Comparison of ENCODE assay signal across 1 cellular context in the genomic region with DNA sequence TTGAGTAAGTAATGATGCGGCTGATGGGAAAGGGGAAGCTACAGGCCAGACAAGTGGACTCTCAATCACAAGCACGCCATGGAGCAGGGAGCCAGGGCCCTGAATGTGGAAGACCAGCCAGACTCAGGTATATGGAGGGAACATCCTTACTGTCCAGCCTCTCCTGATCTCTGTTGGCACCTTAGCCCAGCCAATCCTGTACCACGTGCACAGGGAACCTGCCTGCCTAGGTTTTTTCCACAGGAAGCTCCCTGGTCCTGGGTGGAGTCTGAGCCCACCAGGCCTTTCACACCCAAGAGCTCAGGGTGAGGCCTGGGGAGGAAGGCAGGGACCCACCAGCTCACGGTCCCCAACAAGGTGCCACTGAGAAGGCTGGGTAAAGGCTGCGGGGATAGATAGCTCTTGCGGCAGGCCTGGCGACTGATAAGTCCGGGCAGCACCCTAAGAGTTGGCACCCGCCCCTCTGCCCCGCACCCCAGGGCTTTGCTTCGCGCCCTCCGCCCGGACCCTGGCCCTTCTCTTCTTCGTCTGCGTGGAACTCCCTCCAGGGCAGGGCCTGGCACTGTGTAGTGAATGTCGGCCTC.
TF ChIP-seq lines count a peak whose summit lies in the region.

No MANE protein-coding gene starts in this region.

TF ChIP-seq in K562, 482 proteins besides CTCF, POLR2A, EP300 and RAD21 (continues in another document):
- TF ChIP-seq FOXA1 (IDR thresholded peaks at IDR 0.05; ENCODE audit: borderline replicate concordance) (no peak), DIDO1 (tag; IDR thresholded peaks at IDR 0.05; ENCODE audit: low read depth) (no peak), CEBPZ (IDR thresholded peaks at IDR 0.05; ENCODE audit: borderline replicate concordance, low read depth, low read length) (no peak), MLLT1 (IDR thresholded peaks at IDR 0.05) (no peak), MEF2D (tag; conservative IDR thresholded peaks at IDR 0.05; ENCODE audit: low read depth) (0 out of 2 replicates have a peak, but pooled peaks have one; percentile 14), RBBP5 (IDR thresholded peaks at IDR 0.05; ENCODE audit: borderline replicate concordance, insufficient read depth, low read length, poor library complexity, severe bottlenecking) (peak; percentile 37), BHLHE40 (IDR thresholded peaks at IDR 0.05; ENCODE audit: low read length) (no peak), CBFA2T3 (IDR thresholded peaks at IDR 0.05) (peak; percentile 28; the same call in 1 of the 2 replicates), ZNF586 (CRISPR knock-in tag; conservative IDR thresholded peaks at IDR 0.05) (no peak), TCF7L2 (IDR thresholded peaks at IDR 0.05; ENCODE audit: low read depth, low read length) (no peak), GATA2 (CRISPR knock-in tag; IDR thresholded peaks at IDR 0.05) (0 out of 2 replicates have a peak, but pooled peaks have one; percentile 26), CHD1 (IDR thresholded peaks at IDR 0.05; ENCODE audit: low read length) (peak; percentile 64), MYBL2 (IDR thresholded peaks at IDR 0.05; ENCODE audit: low read depth) (no peak), MYBL2 (CRISPR knock-in tag; IDR thresholded peaks at IDR 0.05; ENCODE audit: borderline replicate concordance) (no peak), TRIM25 (IDR thresholded peaks at IDR 0.05; ENCODE audit: borderline replicate concordance) (no peak), PRMT5 (CRISPR knock-in tag; IDR thresholded peaks at IDR 0.05) (no peak), ZNF384 (IDR thresholded peaks at IDR 0.05; ENCODE audit: low read depth, low read length) (peak; percentile 30; the same call in 1 of the 2 replicates), TFAP4 (CRISPR knock-in tag; IDR thresholded peaks at IDR 0.05; ENCODE audit: borderline replicate concordance) (0 out of 2 replicates have a peak, but pooled peaks have one; percentile 42), ZNF592 (IDR thresholded peaks at IDR 0.05) (peak; percentile 71; the same call in 1 of the 2 replicates), CHD2 (IDR thresholded peaks at IDR 0.05; ENCODE audit: low read depth, low read length) (no peak), BACH1 (tag; IDR thresholded peaks at IDR 0.05) (no peak), DDX20 (tag; IDR thresholded peaks at IDR 0.05; ENCODE audit: low read depth) (no peak), ZNF778 (CRISPR knock-in tag; IDR thresholded peaks at IDR 0.05) (no peak), ETV5 (CRISPR knock-in tag; IDR thresholded peaks at IDR 0.05; ENCODE audit: low read depth) (0 out of 2 replicates have a peak, but pooled peaks have one; percentile 23), CBFA2T2 (conservative IDR thresholded peaks at IDR 0.05) (0 out of 2 replicates have a peak, but pooled peaks have one; percentile 2), ZNF561 (CRISPR knock-in tag; conservative IDR thresholded peaks at IDR 0.05) (no peak)
- TF ChIP-seq, protein P1, sequence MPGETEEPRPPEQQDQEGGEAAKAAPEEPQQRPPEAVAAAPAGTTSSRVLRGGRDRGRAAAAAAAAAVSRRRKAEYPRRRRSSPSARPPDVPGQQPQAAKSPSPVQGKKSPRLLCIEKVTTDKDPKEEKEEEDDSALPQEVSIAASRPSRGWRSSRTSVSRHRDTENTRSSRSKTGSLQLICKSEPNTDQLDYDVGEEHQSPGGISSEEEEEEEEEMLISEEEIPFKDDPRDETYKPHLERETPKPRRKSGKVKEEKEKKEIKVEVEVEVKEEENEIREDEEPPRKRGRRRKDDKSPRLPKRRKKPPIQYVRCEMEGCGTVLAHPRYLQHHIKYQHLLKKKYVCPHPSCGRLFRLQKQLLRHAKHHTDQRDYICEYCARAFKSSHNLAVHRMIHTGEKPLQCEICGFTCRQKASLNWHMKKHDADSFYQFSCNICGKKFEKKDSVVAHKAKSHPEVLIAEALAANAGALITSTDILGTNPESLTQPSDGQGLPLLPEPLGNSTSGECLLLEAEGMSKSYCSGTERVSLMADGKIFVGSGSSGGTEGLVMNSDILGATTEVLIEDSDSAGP (CRISPR knock-in tag; IDR thresholded peaks at IDR 0.05) = no peak
- TF ChIP-seq, protein P2, sequence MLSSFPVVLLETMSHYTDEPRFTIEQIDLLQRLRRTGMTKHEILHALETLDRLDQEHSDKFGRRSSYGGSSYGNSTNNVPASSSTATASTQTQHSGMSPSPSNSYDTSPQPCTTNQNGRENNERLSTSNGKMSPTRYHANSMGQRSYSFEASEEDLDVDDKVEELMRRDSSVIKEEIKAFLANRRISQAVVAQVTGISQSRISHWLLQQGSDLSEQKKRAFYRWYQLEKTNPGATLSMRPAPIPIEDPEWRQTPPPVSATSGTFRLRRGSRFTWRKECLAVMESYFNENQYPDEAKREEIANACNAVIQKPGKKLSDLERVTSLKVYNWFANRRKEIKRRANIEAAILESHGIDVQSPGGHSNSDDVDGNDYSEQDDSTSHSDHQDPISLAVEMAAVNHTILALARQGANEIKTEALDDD (IDR thresholded peaks at IDR 0.05) = peak; percentile 55; the same call in 1 of the 2 replicates
- TF ChIP-seq, protein P3, sequence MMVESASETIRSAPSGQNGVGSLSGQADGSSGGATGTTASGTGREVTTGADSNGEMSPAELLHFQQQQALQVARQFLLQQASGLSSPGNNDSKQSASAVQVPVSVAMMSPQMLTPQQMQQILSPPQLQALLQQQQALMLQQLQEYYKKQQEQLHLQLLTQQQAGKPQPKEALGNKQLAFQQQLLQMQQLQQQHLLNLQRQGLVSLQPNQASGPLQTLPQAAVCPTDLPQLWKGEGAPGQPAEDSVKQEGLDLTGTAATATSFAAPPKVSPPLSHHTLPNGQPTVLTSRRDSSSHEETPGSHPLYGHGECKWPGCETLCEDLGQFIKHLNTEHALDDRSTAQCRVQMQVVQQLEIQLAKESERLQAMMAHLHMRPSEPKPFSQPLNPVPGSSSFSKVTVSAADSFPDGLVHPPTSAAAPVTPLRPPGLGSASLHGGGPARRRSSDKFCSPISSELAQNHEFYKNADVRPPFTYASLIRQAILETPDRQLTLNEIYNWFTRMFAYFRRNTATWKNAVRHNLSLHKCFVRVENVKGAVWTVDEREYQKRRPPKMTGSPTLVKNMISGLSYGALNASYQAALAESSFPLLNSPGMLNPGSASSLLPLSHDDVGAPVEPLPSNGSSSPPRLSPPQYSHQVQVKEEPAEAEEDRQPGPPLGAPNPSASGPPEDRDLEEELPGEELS (CRISPR knock-in tag; IDR thresholded peaks at IDR 0.05; ENCODE audit: borderline replicate concordance) = peak; percentile 49; the same call in 1 of the 2 replicates
- TF ChIP-seq, protein P4, sequence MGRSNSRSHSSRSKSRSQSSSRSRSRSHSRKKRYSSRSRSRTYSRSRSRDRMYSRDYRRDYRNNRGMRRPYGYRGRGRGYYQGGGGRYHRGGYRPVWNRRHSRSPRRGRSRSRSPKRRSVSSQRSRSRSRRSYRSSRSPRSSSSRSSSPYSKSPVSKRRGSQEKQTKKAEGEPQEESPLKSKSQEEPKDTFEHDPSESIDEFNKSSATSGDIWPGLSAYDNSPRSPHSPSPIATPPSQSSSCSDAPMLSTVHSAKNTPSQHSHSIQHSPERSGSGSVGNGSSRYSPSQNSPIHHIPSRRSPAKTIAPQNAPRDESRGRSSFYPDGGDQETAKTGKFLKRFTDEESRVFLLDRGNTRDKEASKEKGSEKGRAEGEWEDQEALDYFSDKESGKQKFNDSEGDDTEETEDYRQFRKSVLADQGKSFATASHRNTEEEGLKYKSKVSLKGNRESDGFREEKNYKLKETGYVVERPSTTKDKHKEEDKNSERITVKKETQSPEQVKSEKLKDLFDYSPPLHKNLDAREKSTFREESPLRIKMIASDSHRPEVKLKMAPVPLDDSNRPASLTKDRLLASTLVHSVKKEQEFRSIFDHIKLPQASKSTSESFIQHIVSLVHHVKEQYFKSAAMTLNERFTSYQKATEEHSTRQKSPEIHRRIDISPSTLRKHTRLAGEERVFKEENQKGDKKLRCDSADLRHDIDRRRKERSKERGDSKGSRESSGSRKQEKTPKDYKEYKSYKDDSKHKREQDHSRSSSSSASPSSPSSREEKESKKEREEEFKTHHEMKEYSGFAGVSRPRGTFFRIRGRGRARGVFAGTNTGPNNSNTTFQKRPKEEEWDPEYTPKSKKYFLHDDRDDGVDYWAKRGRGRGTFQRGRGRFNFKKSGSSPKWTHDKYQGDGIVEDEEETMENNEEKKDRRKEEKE (IDR thresholded peaks at IDR 0.05; ENCODE audit: borderline replicate concordance in 1 of 2, control insufficient read depth in 1 of 2, low read depth in 2 of 2, low read length in 1 of 2) = no peak
- TF ChIP-seq, protein P5, sequence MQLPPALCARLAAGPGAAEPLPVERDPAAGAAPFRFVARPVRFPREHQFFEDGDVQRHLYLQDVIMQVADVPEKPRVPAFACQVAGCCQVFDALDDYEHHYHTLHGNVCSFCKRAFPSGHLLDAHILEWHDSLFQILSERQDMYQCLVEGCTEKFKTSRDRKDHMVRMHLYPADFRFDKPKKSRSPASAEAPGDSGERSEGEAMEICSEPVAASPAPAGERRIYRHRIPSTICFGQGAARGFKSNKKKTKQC (CRISPR knock-in tag; IDR thresholded peaks at IDR 0.05) = 0 out of 2 replicates have a peak, but pooled peaks have one; percentile 52
